ENCODE assay signal across 10 cellular contexts in genomic region chr12:546265-546919, GRCh38.
DNase-seq lines count a peak whose midpoint lies in the region; ATAC-seq and TF ChIP-seq lines count a peak whose summit lies in the region.
"Had no signal": no experiment of that assay in that cellular context is flagged by ENCODE, and none has a peak within 500 bp of the region (broad histone marks: within the 10 kb centered on the region; RNA-seq: fewer than 3 reads in every experiment).

No MANE protein-coding gene starts in this region.

- no peak overlapping the region for H2BK5ac ChIP-seq in IMR-90 (ENCODE audit: low read depth, low read length, poor library complexity, severe bottlenecking)
- no peak overlapping the region for H2BK5ac ChIP-seq in mesendoderm (ENCODE audit: low read length)

- no peak overlapping the region for H4K91ac ChIP-seq in IMR-90 (ENCODE audit: insufficient read depth, low read depth, low read length)

- ATAC-seq in IMR-90 (ENCODE audit: low read depth) = no peak
- ATAC-seq in GM19023 (IDR thresholded peaks at IDR 0.05; ENCODE audit: unreplicated experiment) = no peak
- ATAC-seq in HG03521 (IDR thresholded peaks at IDR 0.05; ENCODE audit: unreplicated experiment) = no peak

- H3K9me2 ChIP-seq in SU-DHL-6 (replicated peaks; ENCODE audit: insufficient read depth, low read length) = no peaks in the 10 kb centered on the region

- H3K9me3 ChIP-seq in Caco-2 (no peaks in the 10 kb centered on the region), IMR-90 (ENCODE audit: control insufficient read depth, insufficient read depth, low read length) (no peaks in the 10 kb centered on the region), SU-DHL-6 (ENCODE audit: insufficient read depth, low read length) (no peaks in the 10 kb centered on the region), tibial artery (no peaks in the 10 kb centered on the region)
- H3K9me3 ChIP-seq: gastroesophageal sphincter, ovary had no signal

- no peak for TF ChIP-seq RAD21 in IMR-90 (IDR thresholded peaks at IDR 0.05; ENCODE audit: low read length)

- H3K36me3 ChIP-seq in Caco-2 (ENCODE audit: control insufficient read depth, insufficient read depth, low read length) = no peaks in the 10 kb centered on the region
- H3K36me3 ChIP-seq in IMR-90 (ENCODE audit: control insufficient read depth, insufficient read depth, low read length) = no peaks in the 10 kb centered on the region
- H3K36me3 ChIP-seq in SU-DHL-6 (ENCODE audit: low read length) = no peaks in the 10 kb centered on the region
- no peaks in the 10 kb centered on the region for H3K36me3 ChIP-seq in mesendoderm (ENCODE audit: control insufficient read depth, insufficient read depth, low read length)
- peaks cover 0 to 22% (median 22%) of the 10 kb centered on the region in 3 donors for H3K36me3 ChIP-seq in tibial artery
- H3K36me3 ChIP-seq: gastroesophageal sphincter, ovary had no signal

- H2AK5ac ChIP-seq in IMR-90 (ENCODE audit: low read depth, low read length) = no peak overlapping the region
- no peak overlapping the region for H2AK5ac ChIP-seq in mesendoderm (ENCODE audit: low read length)

- no peaks in the 10 kb centered on the region for H3K9me1 ChIP-seq in IMR-90 (ENCODE audit: insufficient read depth, low read length)

- H3K4me3 ChIP-seq in Caco-2 (ENCODE audit: low read depth, low read length) (no peak overlapping the region), IMR-90 (ENCODE audit: insufficient read depth, low read depth, low read length) (no peak overlapping the region), SU-DHL-6 (ENCODE audit: insufficient read depth, low read length, poor library complexity, severe bottlenecking) (no peak overlapping the region), mesendoderm (ENCODE audit: low read length) (no peak overlapping the region), tibial artery (no peak overlapping the region)
- H3K4me3 ChIP-seq: gastroesophageal sphincter, ovary had no signal

- peak overlapping the region; percentile 1 for H3K27ac Mint-ChIP-seq in Caco-2 (ENCODE audit: unreplicated experiment)

- BruUV-seq in Caco-2 (replicated peaks; lab: Mats Ljungman, UMichigan) = no TSS peak
- no TSS peak for BruUV-seq in IMR-90 (replicated peaks; lab: Mats Ljungman, UMichigan)

- H3K9ac ChIP-seq in IMR-90 (ENCODE audit: low read depth, low read length) (no peak overlapping the region), SU-DHL-6 (ENCODE audit: low read length) (no peak overlapping the region), mesendoderm (ENCODE audit: low read length) (peak overlapping the region; percentile 35)

- H3K27ac ChIP-seq in IMR-90 (ENCODE audit: insufficient read depth, low read length) (no peak overlapping the region), SU-DHL-6 (ENCODE audit: low read depth, low read length) (no peak overlapping the region), mesendoderm (ENCODE audit: low read depth, low read length) (no peak overlapping the region), tibial artery (no peak overlapping the region)
- H3K27ac ChIP-seq: gastroesophageal sphincter, ovary had no signal

- no peak overlapping the region for H3K14ac ChIP-seq in IMR-90 (replicated peaks; ENCODE audit: low read depth, low read length)

- no peak overlapping the region for H3K4ac ChIP-seq in IMR-90 (ENCODE audit: low read depth, low read length)
- H3K4ac ChIP-seq in mesendoderm (ENCODE audit: low read depth, low read length) = no peak overlapping the region

- TF ChIP-seq POLR2A in IMR-90 (IDR thresholded peaks at IDR 0.05; ENCODE audit: low read depth, low read length) = no peak

- no peak overlapping the region for H2BK20ac ChIP-seq in IMR-90 (ENCODE audit: low read depth, low read length)

- intact Hi-C loops in Caco-2 (cut with micrococcal nuclease; ENCODE audit: unreplicated experiment) = loop anchor here (2.0 to 5.0 kb wide), 2 partner anchors 44 to 284 kb away; partner anchors contain the start of gene SLC6A13
- intact Hi-C loops in IMR-90 (cut with micrococcal nuclease) = loop anchor here (10.0 kb wide), 1 partner anchor 222 kb away; no protein-coding TSS in a partner anchor
- intact Hi-C loops in tibial artery (cut with DNase I; ENCODE audit: low total_unique reads) = loop anchor here (2.0 to 5.0 kb wide), 2 partner anchors 44 to 94 kb away; no protein-coding TSS in a partner anchor

- no peaks in the 10 kb centered on the region for H3K27me3 Mint-ChIP-seq in Caco-2 (ENCODE audit: insufficient read depth, unreplicated experiment)

- H3K23ac ChIP-seq in IMR-90 (ENCODE audit: low read depth, low read length) = no peak overlapping the region
- H3K23ac ChIP-seq in mesendoderm (ENCODE audit: low read length) = no peak overlapping the region

- WGBS in IMR-90 (ENCODE audit: extremely low coverage in 2 of 2, insufficient read length in 1 of 2), 2 experiments = 83 to 100% methylated on average over 2 to 18 of the region's 41 CpGs
- WGBS in mesendoderm (ENCODE audit: extremely low coverage, insufficient coverage, low lambda C conversion rate) = no CpG with 5 or more reads among the region's 41 CpGs

- H3K4me3 Mint-ChIP-seq in Caco-2 (ENCODE audit: unreplicated experiment) = no peak overlapping the region

- CTCF ChIA-PET in Caco-2 (lab: Charles Lee) (interaction anchor here (0.6 to 1.6 kb wide), 6 partner anchors 68 to 269 kb away, joined by 3 to 9 read pairs (median 3); partner anchors contain the start of gene B4GALNT3), IMR-90 (lab: Yijun Ruan, JAX) (interaction anchor here (0.6 to 3.0 kb wide), 3 partner anchors 89 to 118 kb away, joined by 3 to 21 read pairs (median 5); no protein-coding TSS in a partner anchor)

- H3K4me2 ChIP-seq in IMR-90 (ENCODE audit: low read depth, low read length) (no peak overlapping the region; the same call in 1 of the 2 replicates), SU-DHL-6 (ENCODE audit: low read depth, low read length, poor library complexity, severe bottlenecking) (peak overlapping the region; percentile 28), mesendoderm (ENCODE audit: low read length) (peak overlapping the region; percentile 9)

- H2BK15ac ChIP-seq in IMR-90 (ENCODE audit: low read depth, low read length) (no peak overlapping the region), mesendoderm (replicated peaks; ENCODE audit: low read depth) (no peak overlapping the region)

- in situ Hi-C loops in IMR-90 (cut with MboI; ENCODE audit: low sequenced_read_pairs) = no loop called here

- H3K79me1 ChIP-seq in IMR-90 (ENCODE audit: low read depth in 1 of 2, low read length in 2 of 2) (no peaks in the 10 kb centered on the region), mesendoderm (ENCODE audit: low read length) (no peaks in the 10 kb centered on the region)

- H3K4me1 Mint-ChIP-seq in Caco-2 (ENCODE audit: low read depth, unreplicated experiment) = peaks cover 18% of the 10 kb centered on the region

- H2BK120ac ChIP-seq in IMR-90 (ENCODE audit: low read depth, low read length) (no peak overlapping the region), mesendoderm (ENCODE audit: low read depth, low read length) (no peak overlapping the region)

- no peak for TF ChIP-seq CTCF in Caco-2 (IDR thresholded peaks at IDR 0.05; ENCODE audit: insufficient read depth in 1 of 2, low read depth in 1 of 2, low read length in 1 of 2, severe bottlenecking in 1 of 2, unreplicated experiment in 1 of 2)
- TF ChIP-seq CTCF in IMR-90 (conservative IDR thresholded peaks at IDR 0.05; ENCODE audit: low read depth, low read length) = no peak
- no peak for TF ChIP-seq CTCF in SU-DHL-6 (IDR thresholded peaks at IDR 0.05; ENCODE audit: insufficient read depth, low read length, poor library complexity, severe bottlenecking)
- TF ChIP-seq CTCF in tibial artery (IDR thresholded peaks at IDR 0.05) = no peak

- no peaks in the 10 kb centered on the region for H3F3A ChIP-seq in SU-DHL-6 (ENCODE audit: insufficient read depth)

- H3K79me2 ChIP-seq in SU-DHL-6 (ENCODE audit: insufficient read depth, low read length) (no peaks in the 10 kb centered on the region), mesendoderm (ENCODE audit: control insufficient read depth, insufficient read depth, low read length) (no peaks in the 10 kb centered on the region)

- no peaks in the 10 kb centered on the region for H3K27me3 ChIP-seq in Caco-2 (replicated peaks; ENCODE audit: control insufficient read depth, insufficient read depth, low read length)
- H3K27me3 ChIP-seq in IMR-90 (ENCODE audit: control insufficient read depth, insufficient read depth, low read length) = peaks cover 61% of the 10 kb centered on the region
- no peaks in the 10 kb centered on the region for H3K27me3 ChIP-seq in SU-DHL-6 (ENCODE audit: low read length)
- no peaks in the 10 kb centered on the region for H3K27me3 ChIP-seq in mesendoderm (ENCODE audit: insufficient read depth, low read length, poor library complexity)
- no peaks in the 10 kb centered on the region for H3K27me3 ChIP-seq in tibial artery
- H3K27me3 ChIP-seq: ovary had no signal

- H3K4me1 ChIP-seq in Caco-2 = peaks cover 17% of the 10 kb centered on the region
- no peaks in the 10 kb centered on the region for H3K4me1 ChIP-seq in IMR-90 (ENCODE audit: control insufficient read depth, insufficient read depth, low read length)
- peaks cover 10% of the 10 kb centered on the region for H3K4me1 ChIP-seq in mesendoderm (ENCODE audit: control insufficient read depth, low read depth, low read length)
- peaks cover 0 to 14% (median 11%) of the 10 kb centered on the region in 4 donors for H3K4me1 ChIP-seq in tibial artery

- dilution Hi-C loops in IMR-90 (cut with HindIII; ENCODE audit: low sequenced_read_pairs, unreplicated experiment) = no loop called here

- H4K8ac ChIP-seq in IMR-90 (ENCODE audit: low read depth in 2 of 2, low read length in 2 of 2) = no peak overlapping the region
- H4K8ac ChIP-seq in mesendoderm (ENCODE audit: low read depth, low read length) = no peak overlapping the region

- DNase-seq in Caco-2 = peak in 1 of 2 experiments; percentile 47
- DNase-seq in IMR-90 = no peak
- DNase-seq in mesendoderm = peak; percentile 35
- no peak for DNase-seq in Kasumi-1 (lab: John Stamatoyannopoulos, UW)
- no peak for DNase-seq in tibial artery

- H2AFZ ChIP-seq in IMR-90 (replicated peaks; ENCODE audit: low read length, poor library complexity) = no peak overlapping the region
- H2AFZ ChIP-seq in SU-DHL-6 (ENCODE audit: low read depth, low read length, severe bottlenecking) = no peak overlapping the region

- H3K36me3 Mint-ChIP-seq in Caco-2 (ENCODE audit: insufficient read depth, unreplicated experiment) = peaks cover 29% of the 10 kb centered on the region

- H4K20me1 ChIP-seq in IMR-90 (ENCODE audit: insufficient read depth, low read length) = no peaks in the 10 kb centered on the region
- no peaks in the 10 kb centered on the region for H4K20me1 ChIP-seq in SU-DHL-6 (ENCODE audit: low read depth, low read length)

- H3K18ac ChIP-seq in IMR-90 (ENCODE audit: low read depth, low read length) (no peak overlapping the region), mesendoderm (ENCODE audit: low read length) (no peak overlapping the region)

- no peaks in the 10 kb centered on the region for H3K9me3 Mint-ChIP-seq in Caco-2 (ENCODE audit: unreplicated experiment)

- POLR2A ChIA-PET in Caco-2 (lab: Charles Lee) = no interaction called here
- POLR2A ChIA-PET in IMR-90 (lab: Charles Lee; ENCODE audit: unreplicated experiment) = no interaction called here

- peak overlapping the region; percentile 12 for H2AK9ac ChIP-seq in IMR-90 (replicated peaks; ENCODE audit: low read depth, low read length, poor library complexity)

- H3K56ac ChIP-seq in IMR-90 (ENCODE audit: extremely low read depth, insufficient read depth, low read length) (no peak overlapping the region), mesendoderm (ENCODE audit: low read length) (peak overlapping the region; percentile 39)

- H4K5ac ChIP-seq in IMR-90 (ENCODE audit: low read depth, low read length) (no peak overlapping the region), mesendoderm (ENCODE audit: low read length) (no peak overlapping the region)
